ENCODE assay signal across 8 cellular contexts in the genomic region with DNA sequence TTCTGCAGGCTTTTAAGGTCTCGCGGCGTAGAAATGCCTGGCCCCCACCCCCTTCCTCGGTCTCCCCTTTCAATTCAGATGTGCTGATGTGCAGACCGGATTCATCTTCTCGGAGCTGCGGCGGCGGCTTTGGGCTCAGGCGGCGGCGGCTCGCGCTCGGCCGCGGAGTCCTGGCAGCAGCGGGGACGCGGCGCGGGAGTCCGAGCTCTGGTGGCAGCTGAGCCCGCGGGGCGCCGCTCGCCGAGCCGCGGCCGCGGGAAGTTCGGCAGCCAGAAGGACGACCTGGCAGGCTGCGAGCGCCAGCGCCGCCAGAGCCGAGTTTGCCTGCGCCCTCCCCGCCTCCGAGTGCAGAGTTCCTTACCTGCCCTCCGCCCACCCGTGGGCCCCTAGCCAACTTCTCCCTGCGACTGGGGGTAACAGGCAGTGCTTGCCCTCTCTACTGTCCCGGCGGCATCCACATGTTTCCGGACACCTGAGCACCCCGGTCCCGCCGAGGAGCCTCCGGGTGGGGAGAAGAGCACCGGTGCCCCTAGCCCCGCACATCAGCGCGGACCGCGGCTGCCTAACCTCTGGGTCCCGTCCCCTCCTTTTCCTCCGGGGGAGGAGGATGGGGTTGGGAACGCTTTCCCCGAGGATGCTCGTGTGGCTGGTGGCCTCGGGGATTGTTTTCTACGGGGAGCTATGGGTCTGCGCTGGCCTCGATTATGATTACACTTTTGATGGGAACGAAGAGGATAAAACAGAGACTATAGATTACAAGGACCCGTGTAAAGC. TPM values are rescaled to one million over a fixed set of nuclear protein-coding genes. Genes with fewer than 3 reads are reported as not detected.
DNase-seq lines count a peak whose midpoint lies in the region; ATAC-seq and TF ChIP-seq lines count a peak whose summit lies in the region.

No MANE protein-coding gene starts in this region.

- no peaks in the 10 kb centered on the region for H3K27me3 Mint-ChIP-seq in osteocyte (ENCODE audit: unreplicated experiment)

- TF ChIP-seq CTCF in 22Rv1 (IDR thresholded peaks at IDR 0.05), result peak; percentile 14; the same call in 1 of the 2 replicates
- no peak for TF ChIP-seq CTCF in gastroesophageal sphincter (IDR thresholded peaks at IDR 0.05)
- TF ChIP-seq CTCF in osteocyte (IDR thresholded peaks at IDR 0.05), result no peak

- no peak for TF ChIP-seq POLR2A in gastroesophageal sphincter (IDR thresholded peaks at IDR 0.05)

- H3K36me3 ChIP-seq in gastroesophageal sphincter, result no peaks in the 10 kb centered on the region

- H3K27ac ChIP-seq in 22Rv1 (peak overlapping the region; percentile 69), gastroesophageal sphincter (peak overlapping the region in 3 of 4 donors; percentile 79 to 82 (median 81))

- no peaks in the 10 kb centered on the region for H3K9me3 Mint-ChIP-seq in osteocyte (ENCODE audit: unreplicated experiment)

- peaks cover 4% of the 10 kb centered on the region for H3K27me3 ChIP-seq in gastroesophageal sphincter

- peaks cover 52% of the 10 kb centered on the region for H3K4me1 Mint-ChIP-seq in osteocyte (ENCODE audit: unreplicated experiment)

- peak; percentile 40 for ATAC-seq in GM18502 (IDR thresholded peaks at IDR 0.05; ENCODE audit: poor library complexity, unreplicated experiment)
- ATAC-seq in SK-N-SH treated with all-trans-retinoic acid at 6 μM for 48 hours, result peak; percentile 72
- peak; percentile 55 for ATAC-seq in gastroesophageal sphincter
- ATAC-seq in HG02852 (IDR thresholded peaks at IDR 0.05; ENCODE audit: unreplicated experiment), result no peak
- no peak for ATAC-seq in GM18498 (IDR thresholded peaks at IDR 0.05; ENCODE audit: unreplicated experiment)

- peak overlapping the region; percentile 40 to 62 for H3K4me3 ChIP-seq in gastroesophageal sphincter

- H3K9me3 ChIP-seq in gastroesophageal sphincter, result no peaks in the 10 kb centered on the region

- H3K36me3 Mint-ChIP-seq in osteocyte (ENCODE audit: unreplicated experiment), result no peaks in the 10 kb centered on the region

- H3K4me1 ChIP-seq in gastroesophageal sphincter, result peaks cover 0 to 41% (median 0%) of the 10 kb centered on the region in 3 donors

- H3K27ac Mint-ChIP-seq in osteocyte (ENCODE audit: unreplicated experiment), result peak overlapping the region; percentile 96

- H3K4me3 Mint-ChIP-seq in osteocyte (ENCODE audit: unreplicated experiment), result peak overlapping the region; percentile 97

- peak; percentile 84 for DNase-seq in osteocyte (ENCODE audit: extremely low spot score, unreplicated experiment)
- DNase-seq in stimulated activated CD4-positive, alpha-beta T cell treated with anti-CD3 and anti-CD28 coated beads, Interleukin-4, amount 100 ng/mL, for 1 hour, result no peak

- TF ChIP-seq EP300 in gastroesophageal sphincter (IDR thresholded peaks at IDR 0.05), result no peak

- 0% methylated on average over 4 of the region's 70 CpGs for WGBS in gastroesophageal sphincter (ENCODE audit: low coverage in 1 of 2), 2 donors

TF ChIP-seq in SK-N-SH treated with all-trans-retinoic acid at 6 μM for 48 hours, 23 proteins besides CTCF, POLR2A, EP300 and RAD21:
- TF ChIP-seq ZNF70 (CRISPR knock-in tag; IDR thresholded peaks at IDR 0.05) (no peak), ISL1 (CRISPR knock-in tag; IDR thresholded peaks at IDR 0.05) (no peak), ARNTL (CRISPR knock-in tag; IDR thresholded peaks at IDR 0.05; ENCODE audit: borderline replicate concordance, low read depth) (no peak), SNAI2 (CRISPR knock-in tag; IDR thresholded peaks at IDR 0.05) (no peak), PPARA (CRISPR knock-in tag; IDR thresholded peaks at IDR 0.05; ENCODE audit: borderline replicate concordance) (no peak), RARB (CRISPR knock-in tag; IDR thresholded peaks at IDR 0.05) (no peak), GLIS3 (CRISPR knock-in tag; IDR thresholded peaks at IDR 0.05) (no peak), ZNF8 (CRISPR knock-in tag; IDR thresholded peaks at IDR 0.05) (no peak), BACH2 (CRISPR knock-in tag; IDR thresholded peaks at IDR 0.05; ENCODE audit: borderline replicate concordance) (no peak)
- TF ChIP-seq, protein P1, sequence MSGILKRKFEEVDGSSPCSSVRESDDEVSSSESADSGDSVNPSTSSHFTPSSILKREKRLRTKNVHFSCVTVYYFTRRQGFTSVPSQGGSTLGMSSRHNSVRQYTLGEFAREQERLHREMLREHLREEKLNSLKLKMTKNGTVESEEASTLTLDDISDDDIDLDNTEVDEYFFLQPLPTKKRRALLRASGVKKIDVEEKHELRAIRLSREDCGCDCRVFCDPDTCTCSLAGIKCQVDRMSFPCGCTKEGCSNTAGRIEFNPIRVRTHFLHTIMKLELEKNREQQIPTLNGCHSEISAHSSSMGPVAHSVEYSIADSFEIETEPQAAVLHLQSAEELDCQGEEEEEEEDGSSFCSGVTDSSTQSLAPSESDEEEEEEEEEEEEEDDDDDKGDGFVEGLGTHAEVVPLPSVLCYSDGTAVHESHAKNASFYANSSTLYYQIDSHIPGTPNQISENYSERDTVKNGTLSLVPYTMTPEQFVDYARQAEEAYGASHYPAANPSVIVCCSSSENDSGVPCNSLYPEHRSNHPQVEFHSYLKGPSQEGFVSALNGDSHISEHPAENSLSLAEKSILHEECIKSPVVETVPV (CRISPR knock-in tag; IDR thresholded peaks at IDR 0.05), result no peak
- TF ChIP-seq, protein P2, sequence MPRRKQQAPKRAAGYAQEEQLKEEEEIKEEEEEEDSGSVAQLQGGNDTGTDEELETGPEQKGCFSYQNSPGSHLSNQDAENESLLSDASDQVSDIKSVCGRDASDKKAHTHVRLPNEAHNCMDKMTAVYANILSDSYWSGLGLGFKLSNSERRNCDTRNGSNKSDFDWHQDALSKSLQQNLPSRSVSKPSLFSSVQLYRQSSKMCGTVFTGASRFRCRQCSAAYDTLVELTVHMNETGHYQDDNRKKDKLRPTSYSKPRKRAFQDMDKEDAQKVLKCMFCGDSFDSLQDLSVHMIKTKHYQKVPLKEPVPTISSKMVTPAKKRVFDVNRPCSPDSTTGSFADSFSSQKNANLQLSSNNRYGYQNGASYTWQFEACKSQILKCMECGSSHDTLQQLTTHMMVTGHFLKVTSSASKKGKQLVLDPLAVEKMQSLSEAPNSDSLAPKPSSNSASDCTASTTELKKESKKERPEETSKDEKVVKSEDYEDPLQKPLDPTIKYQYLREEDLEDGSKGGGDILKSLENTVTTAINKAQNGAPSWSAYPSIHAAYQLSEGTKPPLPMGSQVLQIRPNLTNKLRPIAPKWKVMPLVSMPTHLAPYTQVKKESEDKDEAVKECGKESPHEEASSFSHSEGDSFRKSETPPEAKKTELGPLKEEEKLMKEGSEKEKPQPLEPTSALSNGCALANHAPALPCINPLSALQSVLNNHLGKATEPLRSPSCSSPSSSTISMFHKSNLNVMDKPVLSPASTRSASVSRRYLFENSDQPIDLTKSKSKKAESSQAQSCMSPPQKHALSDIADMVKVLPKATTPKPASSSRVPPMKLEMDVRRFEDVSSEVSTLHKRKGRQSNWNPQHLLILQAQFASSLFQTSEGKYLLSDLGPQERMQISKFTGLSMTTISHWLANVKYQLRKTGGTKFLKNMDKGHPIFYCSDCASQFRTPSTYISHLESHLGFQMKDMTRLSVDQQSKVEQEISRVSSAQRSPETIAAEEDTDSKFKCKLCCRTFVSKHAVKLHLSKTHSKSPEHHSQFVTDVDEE (CRISPR knock-in tag; IDR thresholded peaks at IDR 0.05), result no peak

RNA-seq across cellular contexts. Expression of a gene that starts 0.4 kb away (rescaled TPM):
- 1 to 10 TPM; 7.0 to 9.3 (median 8.6) TPM for total RNA-seq in gastroesophageal sphincter
- 39.2 and 39.7 TPM in 2 replicates for total RNA-seq in osteocyte

Comparison
In these comparisons a context has a peak if more than half of its experiments do, and no peak if none do; other contexts are left out.
1. ATAC-seq: peak in GM18502 (single experiment), SK-N-SH treated with all-trans-retinoic acid at 6 μM for 48 hours (single experiment) and gastroesophageal sphincter (single experiment); none in HG02852 (single experiment) and GM18498 (single experiment).